19 cellular contexts compared by ENCODE assay signal in genomic region chr7:44110724-44111635, GRCh38. TPM values are rescaled to one million over a fixed set of nuclear protein-coding genes. Genes with fewer than 3 reads are reported as not detected.
"Had no signal": no experiment of that assay in that cellular context is flagged by ENCODE, and none has a peak within 500 bp of the region (broad histone marks: within the 10 kb centered on the region; RNA-seq: fewer than 3 reads in every experiment).

No MANE protein-coding gene starts in this region.

- ATAC-seq: effector memory CD8-positive, alpha-beta T cell; lower lobe of right lung; stimulated activated memory B cell treated with anti-CD40 and anti-IgM and Interleukin-4, amounts not matched to agents 10 μg/mL and 1 μg/mL and 100 μg/mL, for 72 hours; T-cell had no signal

- H3K36me3 ChIP-seq: neutrophil, transverse colon had no signal

- H3K4me1 Mint-ChIP-seq: central memory CD8-positive, alpha-beta T cell had no signal

- H3K4me1 ChIP-seq: lower lobe of right lung had no signal

- H3K4me3 Mint-ChIP-seq: activated T-helper 1 cell treated with anti-CD3 and anti-CD28 coated beads, Interleukin-12 subunit alpha, Interleukin-12 subunit beta, Interleukin-2, Interleukin-4 antibody, amounts not matched to agents 30 ng/mL and 10 ng/mL and 1 ng/mL, durations not matched to agents 14 hours and 24 hours and 36 hours; central memory CD8-positive, alpha-beta T cell; dendritic cell treated with granulocyte-macrophage colony-stimulating factor and Interleukin-4, amounts not matched to agents 40 ng/mL and 50 ng/mL, for 4 days; effector memory CD8-positive, alpha-beta T cell; naive B cell; stimulated activated memory B cell treated with anti-CD40 and anti-IgM and Interleukin-4, amounts not matched to agents 10 μg/mL and 1 μg/mL and 100 μg/mL, for 72 hours; T-cell had no signal

- H3K27me3 ChIP-seq: right atrium auricular region, transverse colon had no signal

- H3K9me3 Mint-ChIP-seq: activated T-helper 1 cell treated with anti-CD3 and anti-CD28 coated beads, Interleukin-12 subunit alpha, Interleukin-12 subunit beta, Interleukin-2, Interleukin-4 antibody, amounts not matched to agents 30 ng/mL and 10 ng/mL and 1 ng/mL, durations not matched to agents 14 hours and 24 hours and 36 hours; central memory CD8-positive, alpha-beta T cell; dendritic cell treated with granulocyte-macrophage colony-stimulating factor and Interleukin-4, amounts not matched to agents 40 ng/mL and 50 ng/mL, for 4 days; effector memory CD8-positive, alpha-beta T cell; naive B cell; stimulated activated memory B cell treated with anti-CD40 and anti-IgM and Interleukin-4, amounts not matched to agents 10 μg/mL and 1 μg/mL and 100 μg/mL, for 72 hours; T-cell had no signal

- H3K27ac ChIP-seq: lower lobe of right lung, neutrophil, right atrium auricular region, transverse colon had no signal

- H3K9me3 ChIP-seq: lower lobe of right lung, neutrophil, right atrium auricular region, transverse colon had no signal

- H3K4me3 ChIP-seq: lower lobe of right lung, right atrium auricular region, smooth muscle cell, transverse colon had no signal

- H3K36me3 Mint-ChIP-seq: naive B cell had no signal

- H3K27me3 Mint-ChIP-seq: naive B cell had no signal

- H3K27ac Mint-ChIP-seq: activated T-helper 1 cell treated with anti-CD3 and anti-CD28 coated beads, Interleukin-12 subunit alpha, Interleukin-12 subunit beta, Interleukin-2, Interleukin-4 antibody, amounts not matched to agents 30 ng/mL and 10 ng/mL and 1 ng/mL, durations not matched to agents 14 hours and 24 hours and 36 hours; dendritic cell treated with granulocyte-macrophage colony-stimulating factor and Interleukin-4, amounts not matched to agents 40 ng/mL and 50 ng/mL, for 4 days; effector memory CD8-positive, alpha-beta T cell; stimulated activated memory B cell treated with anti-CD40 and anti-IgM and Interleukin-4, amounts not matched to agents 10 μg/mL and 1 μg/mL and 100 μg/mL, for 72 hours; T-cell had no signal

- DNase-seq: activated CD4-positive, alpha-beta T cell treated with anti-CD3 and anti-CD28 coated beads for 48 hours; activated naive CD4-positive, alpha-beta T cell treated with Interleukin-2 at 50 U/mL for 16 hours; effector memory CD8-positive, alpha-beta T cell; hippocampal formation; kidney glomerular epithelial cell; lower lobe of right lung; midbrain; naive B cell; T-cell; T1000; transverse colon had no signal

RNA-seq across cellular contexts. Expression of gene MYL7, which starts 30.2 kb away (rescaled TPM):
- total RNA-seq: activated T-helper 1 cell treated with anti-CD3 and anti-CD28 coated beads, Interleukin-12 subunit alpha, Interleukin-12 subunit beta, Interleukin-2, Interleukin-4 antibody, amounts not matched to agents 30 ng/mL and 10 ng/mL and 1 ng/mL, durations not matched to agents 14 hours and 24 hours and 36 hours; epithelial cell of proximal tubule; T-cell; transverse colon had no signal

RNA-seq across cellular contexts. Expression of gene PGAM2, which starts 45.6 kb away (rescaled TPM):
- total RNA-seq: epithelial cell of proximal tubule, smooth muscle cell had no signal
- polyA plus RNA-seq: smooth muscle cell had no signal
